Comparison of ENCODE assay signal across 24 cellular contexts in the genomic region with DNA sequence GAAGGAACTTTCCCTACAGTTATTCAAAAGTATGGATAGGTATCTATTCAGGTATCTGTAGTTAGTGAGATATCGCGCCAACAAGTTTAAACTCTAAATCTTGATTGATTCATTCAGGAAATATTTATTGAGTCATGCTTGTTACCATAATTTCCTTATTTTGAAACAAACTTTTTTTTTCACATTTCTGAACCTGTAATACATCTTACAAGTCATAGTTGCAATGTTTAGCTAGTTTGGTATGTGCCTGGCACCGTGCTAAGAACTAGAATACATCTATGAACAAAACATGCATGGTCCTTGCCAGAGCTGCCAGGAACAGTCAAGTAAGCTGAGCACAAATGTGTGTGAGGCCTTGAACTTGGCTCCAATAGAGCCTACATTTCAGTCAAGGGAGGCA.
DNase-seq lines count a peak whose midpoint lies in the region; ATAC-seq and TF ChIP-seq lines count a peak whose summit lies in the region.
"Had no signal": no experiment of that assay in that cellular context is flagged by ENCODE, and none has a peak within 500 bp of the region (broad histone marks: within the 10 kb centered on the region; RNA-seq: fewer than 3 reads in every experiment).

No MANE protein-coding gene starts in this region.

- no peaks in the 10 kb centered on the region for H3K9me3 ChIP-seq in subcutaneous abdominal adipose tissue (ENCODE audit: control insufficient read depth in 5 of 5, low read length in 5 of 5)
- H3K9me3 ChIP-seq: left lung, spleen, stomach had no signal

- TF ChIP-seq CTCF in cardiac fibroblast (IDR thresholded peaks at IDR 0.05; ENCODE audit: low read depth, low read length) (no peak), brain microvascular endothelial cell (IDR thresholded peaks at IDR 0.05; ENCODE audit: low read depth, low read length, missing control alignments) (no peak)

- peak overlapping the region in 1 of 2 donors; percentile 31 for H3K4me3 Mint-ChIP-seq in activated T-cell treated with anti-CD3 and anti-CD28 coated beads, Interleukin-2, amount 50 U/mL, for 72 hours
- H3K4me3 Mint-ChIP-seq: dendritic cell treated with granulocyte-macrophage colony-stimulating factor and Interleukin-4, amounts not matched to agents 40 ng/mL and 50 ng/mL, for 4 days; H9 had no signal

- peaks cover 19% of the 10 kb centered on the region for H3K4me1 Mint-ChIP-seq in activated T-cell treated with anti-CD3 and anti-CD28 coated beads, Interleukin-2, amount 50 U/mL, for 72 hours (ENCODE audit: low read depth)
- H3K4me1 Mint-ChIP-seq: H9 had no signal

- H3K9ac ChIP-seq in subcutaneous abdominal adipose tissue (ENCODE audit: low read length in 5 of 5) = no peak overlapping the region

- peak overlapping the region; percentile 32 for H3K27ac ChIP-seq in subcutaneous abdominal adipose tissue (ENCODE audit: low read depth, low read length)
- H3K27ac ChIP-seq in brain microvascular endothelial cell = no peak overlapping the region
- H3K27ac ChIP-seq: left lung, spleen, stomach, WERI-Rb-1 had no signal

- no peaks in the 10 kb centered on the region for H3K27me3 Mint-ChIP-seq in activated T-cell treated with anti-CD3 and anti-CD28 coated beads, Interleukin-2, amount 50 U/mL, for 72 hours (ENCODE audit: low read depth)
- H3K27me3 Mint-ChIP-seq: dendritic cell treated with granulocyte-macrophage colony-stimulating factor and Interleukin-4, amounts not matched to agents 40 ng/mL and 50 ng/mL, for 4 days had no signal

- ATAC-seq in activated T-cell treated with anti-CD3 and anti-CD28 coated beads, Interleukin-2, amount 50 U/mL, for 72 hours (replicated peaks in 1 of 2) = peak; percentile 66 to 71
- ATAC-seq in HG03159 (IDR thresholded peaks at IDR 0.05; ENCODE audit: unreplicated experiment) = no peak
- ATAC-seq: left lung had no signal

- H3K36me3 Mint-ChIP-seq in activated T-cell treated with anti-CD3 and anti-CD28 coated beads, Interleukin-2, amount 50 U/mL, for 72 hours (ENCODE audit: insufficient read depth in 2 of 2) = no peaks in the 10 kb centered on the region

- in situ Hi-C loops in brain microvascular endothelial cell (cut with HindIII; ENCODE audit: low pct_ligation_motif_present, low sequenced_read_pairs) = no loop called here

- H3K4me1 ChIP-seq in subcutaneous abdominal adipose tissue (ENCODE audit: control insufficient read depth in 5 of 5, insufficient read depth in 5 of 5, low read length in 5 of 5) = peaks cover 0 to 8% (median 2%) of the 10 kb centered on the region in 5 donors
- H3K4me1 ChIP-seq: left lung, spleen had no signal

- H3K36me3 ChIP-seq in subcutaneous abdominal adipose tissue (ENCODE audit: control insufficient read depth in 5 of 5, insufficient read depth in 5 of 5, low read length in 5 of 5) = peaks cover 0 to 2% (median 0%) of the 10 kb centered on the region in 5 donors
- H3K36me3 ChIP-seq in brain microvascular endothelial cell (replicated peaks) = no peaks in the 10 kb centered on the region
- H3K36me3 ChIP-seq: left lung, spleen, stomach, WERI-Rb-1 had no signal

- H3K27me3 ChIP-seq in subcutaneous abdominal adipose tissue (ENCODE audit: control insufficient read depth in 5 of 5, insufficient read depth in 4 of 5, low read length in 5 of 5) = no peaks in the 10 kb centered on the region
- H3K27me3 ChIP-seq in brain microvascular endothelial cell (replicated peaks) = no peaks in the 10 kb centered on the region
- H3K27me3 ChIP-seq: left lung, spleen, stomach had no signal

- H3K9me3 Mint-ChIP-seq in activated T-cell treated with anti-CD3 and anti-CD28 coated beads, Interleukin-2, amount 50 U/mL, for 72 hours = no peaks in the 10 kb centered on the region
- H3K9me3 Mint-ChIP-seq: activated naive CD4-positive, alpha-beta T cell treated with anti-CD3 and anti-CD28 coated beads, Interleukin-2, amount 50 U/mL, for 72 hours; dendritic cell treated with granulocyte-macrophage colony-stimulating factor and Interleukin-4, amounts not matched to agents 40 ng/mL and 50 ng/mL, for 4 days; H9 had no signal

- peak overlapping the region; percentile 23 for H3K27ac Mint-ChIP-seq in activated T-cell treated with anti-CD3 and anti-CD28 coated beads, Interleukin-2, amount 50 U/mL, for 72 hours
- H3K27ac Mint-ChIP-seq: dendritic cell treated with granulocyte-macrophage colony-stimulating factor and Interleukin-4, amounts not matched to agents 40 ng/mL and 50 ng/mL, for 4 days; H9 had no signal

- H3K4me3 ChIP-seq in cardiac fibroblast (replicated peaks in 1 of 2; ENCODE audit: low read depth in 2 of 2, low read length in 2 of 2) (no peak overlapping the region), subcutaneous abdominal adipose tissue (ENCODE audit: low read depth in 1 of 5, low read length in 5 of 5) (no peak overlapping the region), brain microvascular endothelial cell (ENCODE audit: low read depth, low read length) (no peak overlapping the region)
- H3K4me3 ChIP-seq: left lung, spleen, stomach had no signal

- peak in 1 of 2 donors; percentile 10 for DNase-seq in activated T-cell treated with anti-CD3 and anti-CD28 coated beads, Interleukin-2, amount 50 U/mL, for 72 hours
- no peak for DNase-seq in activated T-cell treated with anti-CD3 and anti-CD28 coated beads for 4 hours
- peak; percentile 29 to 33 for DNase-seq in cardiac fibroblast (ENCODE audit: low read depth in 2 of 2)
- DNase-seq in iris pigment epithelial cell (ENCODE audit: low read depth) = peak; percentile 56
- DNase-seq in T1000 (lab: John Stamatoyannopoulos, UW) = no peak
- no peak for DNase-seq in brain microvascular endothelial cell
- DNase-seq: activated CD4-positive, alpha-beta T cell treated with anti-CD3 and anti-CD28 coated beads, Interleukin-2, amount 50 U/mL, for 4 hours; activated T-cell treated with anti-CD3 and anti-CD28 coated beads, Interleukin-2, amount 50 U/mL, for 1 hour; glutamatergic neuron; H9; left lung; NCI-H1048; NCI-H187 treated with DMSO at 0.1 percent for 48 hours; NCI-H345; NCI-H82; SHP77 treated with DMSO at 0.1 percent for 48 hours; spleen; stimulated activated CD4-positive, alpha-beta T cell treated with anti-CD3 and anti-CD28 coated beads, Interleukin-4, amount 100 ng/mL, for 4 hours; stomach; WERI-Rb-1 had no signal

Comparison
In these comparisons a context has a peak if more than half of its experiments do, and no peak if none do; other contexts are left out.
1. DNase-seq: peak in cardiac fibroblast (2 of 2) and iris pigment epithelial cell (single experiment); none in activated T-cell treated with anti-CD3 and anti-CD28 coated beads for 4 hours (single experiment), T1000 (single experiment) and brain microvascular endothelial cell (single experiment).